In genomic region chr2:30271300-30271699, GRCh38 we compare ENCODE assay signal across 27 cellular contexts. TPM values are rescaled to one million over a fixed set of nuclear protein-coding genes. Genes with fewer than 3 reads are reported as not detected.
DNase-seq lines count a peak whose midpoint lies in the region; ATAC-seq, FAIRE-seq and TF ChIP-seq lines count a peak whose summit lies in the region.
"Had no signal": no experiment of that assay in that cellular context is flagged by ENCODE, and none has a peak within 500 bp of the region (broad histone marks: within the 10 kb centered on the region; RNA-seq: fewer than 3 reads in every experiment).

No MANE protein-coding gene starts in this region.

- H3K4me3 Mint-ChIP-seq in CD4-positive, CD25-positive, alpha-beta regulatory T cell, result no peak overlapping the region
- H3K4me3 Mint-ChIP-seq in central memory CD8-positive, alpha-beta T cell, result no peak overlapping the region
- H3K4me3 Mint-ChIP-seq: mesothelial cell of epicardium, neural progenitor cell had no signal

- no peaks in the 10 kb centered on the region for H3K27me3 Mint-ChIP-seq in CD4-positive, CD25-positive, alpha-beta regulatory T cell
- H3K27me3 Mint-ChIP-seq in central memory CD8-positive, alpha-beta T cell, result no peaks in the 10 kb centered on the region

- H4K20me1 ChIP-seq in OCI-LY3 (ENCODE audit: insufficient read depth, low read length), result no peaks in the 10 kb centered on the region

- DNase-seq in SIG-M5 treated with dmso at 0.1 percent for 504 hours (lab: John Stamatoyannopoulos, UW; ENCODE audit: unreplicated experiment), result peak; percentile 15
- DNase-seq in SIG-M5 (lab: John Stamatoyannopoulos, UW), result no peak
- no peak for DNase-seq in CD4-positive, CD25-positive, alpha-beta regulatory T cell
- DNase-seq in central memory CD8-positive, alpha-beta T cell (ENCODE audit: low spot score in 2 of 2), result no peak
- DNase-seq in upper lobe of right lung, result no peak
- no peak for DNase-seq in RCC 7860 (ENCODE audit: low spot score)
- DNase-seq: activated gamma-delta T cell; BE2C; cerebellar nuclear complex; DMS 273 treated with DMSO at 0.1 percent for 48 hours; effector CD8-positive, alpha-beta T cell; esophagus squamous epithelium; GF-D8; HCEC 1CT; left cardiac atrium; NCI-H187 treated with DMSO at 0.1 percent for 48 hours; NCI-H2227 treated with DMSO at 0.1 percent for 48 hours; psoas muscle; stimulated activated CD4-positive, alpha-beta T cell treated with anti-CD3 and anti-CD28 coated beads, Interleukin-2, amount 100 ng/mL, for 48 hours had no signal

- peaks cover 22% of the 10 kb centered on the region for H3K4me1 ChIP-seq in CD4-positive, CD25-positive, alpha-beta regulatory T cell (ENCODE audit: control insufficient read depth, insufficient read depth, low read length, poor library complexity, severe bottlenecking)
- peaks cover 27% of the 10 kb centered on the region for H3K4me1 ChIP-seq in OCI-LY3 (ENCODE audit: low read length)
- peaks cover 36% of the 10 kb centered on the region for H3K4me1 ChIP-seq in upper lobe of right lung
- H3K4me1 ChIP-seq: BE2C, neural progenitor cell, psoas muscle had no signal

- H3K4me1 Mint-ChIP-seq in CD4-positive, CD25-positive, alpha-beta regulatory T cell, result peaks cover 17 to 57% (median 33%) of the 10 kb centered on the region in 4 donors
- peaks cover 22% of the 10 kb centered on the region for H3K4me1 Mint-ChIP-seq in central memory CD8-positive, alpha-beta T cell

- no peak overlapping the region for H3K4me3 ChIP-seq in CD4-positive, CD25-positive, alpha-beta regulatory T cell (ENCODE audit: low read depth, low read length)
- H3K4me3 ChIP-seq in OCI-LY3 (ENCODE audit: low read length) (no peak overlapping the region), upper lobe of right lung (no peak overlapping the region)
- H3K4me3 ChIP-seq: ascending aorta, esophagus squamous epithelium, neural progenitor cell, psoas muscle, skin epidermis had no signal

- no peaks in the 10 kb centered on the region for H3K9me3 Mint-ChIP-seq in CD4-positive, CD25-positive, alpha-beta regulatory T cell
- no peaks in the 10 kb centered on the region for H3K9me3 Mint-ChIP-seq in central memory CD8-positive, alpha-beta T cell
- H3K9me3 Mint-ChIP-seq: mesothelial cell of epicardium, neural progenitor cell had no signal

- H3K4me2 ChIP-seq in OCI-LY3 (ENCODE audit: low read length), result peak overlapping the region; percentile 7; the same call in 1 of the 2 replicates
- H3K4me2 ChIP-seq: neural progenitor cell had no signal

- no peak overlapping the region for H3K9ac ChIP-seq in OCI-LY3 (ENCODE audit: low read length)
- H3K9ac ChIP-seq: neural progenitor cell had no signal

- TF ChIP-seq CTCF in OCI-LY3 (IDR thresholded peaks at IDR 0.05; ENCODE audit: low read depth, low read length) (no peak), upper lobe of right lung (IDR thresholded peaks at IDR 0.05) (no peak)

- TF ChIP-seq POLR2A in GM18505 (IDR thresholded peaks at IDR 0.05; ENCODE audit: borderline replicate concordance, extremely low read depth, insufficient read depth, insufficient read length), result no peak

- H3K36me3 Mint-ChIP-seq in CD4-positive, CD25-positive, alpha-beta regulatory T cell, result no peaks in the 10 kb centered on the region
- peaks cover 2% of the 10 kb centered on the region for H3K36me3 Mint-ChIP-seq in central memory CD8-positive, alpha-beta T cell (ENCODE audit: insufficient read depth)
- H3K36me3 Mint-ChIP-seq: mesothelial cell of epicardium, neural progenitor cell had no signal

- no peaks in the 10 kb centered on the region for H3K79me2 ChIP-seq in OCI-LY3 (ENCODE audit: low read length)

- intact Hi-C loops in upper lobe of right lung (cut with DNase I), result no loop called here

- FAIRE-seq in RCC 7860 (lab: Jason Lieb, UNC), result no peak

- peak overlapping the region; percentile 27 to 93 (median 72) for H3K27ac Mint-ChIP-seq in CD4-positive, CD25-positive, alpha-beta regulatory T cell
- peak overlapping the region; percentile 19 for H3K27ac Mint-ChIP-seq in central memory CD8-positive, alpha-beta T cell (ENCODE audit: low read depth)
- H3K27ac Mint-ChIP-seq: mesothelial cell of epicardium, neural progenitor cell had no signal

- H3K27ac ChIP-seq in CD4-positive, CD25-positive, alpha-beta regulatory T cell (ENCODE audit: insufficient read depth, low read length, poor library complexity, severe bottlenecking), result no peak overlapping the region
- H3K27ac ChIP-seq in OCI-LY3 (ENCODE audit: low read length) (no peak overlapping the region), upper lobe of right lung (no peak overlapping the region)
- H3K27ac ChIP-seq: 22Rv1, ascending aorta, esophagus squamous epithelium, neural progenitor cell, psoas muscle, RWPE1, skin epidermis had no signal

- no peak for ATAC-seq in CD4-positive, CD25-positive, alpha-beta regulatory T cell (ENCODE audit: low read depth in 2 of 2)
- ATAC-seq in central memory CD8-positive, alpha-beta T cell (replicated peaks; ENCODE audit: extremely low read depth, poor library complexity, severe bottlenecking), result no peak
- no peak for ATAC-seq in upper lobe of right lung
- no peak for ATAC-seq in GM18505 (IDR thresholded peaks at IDR 0.05; ENCODE audit: unreplicated experiment)
- ATAC-seq: left cardiac atrium, psoas muscle had no signal

- no peaks in the 10 kb centered on the region for H3K27me3 ChIP-seq in CD4-positive, CD25-positive, alpha-beta regulatory T cell (ENCODE audit: control insufficient read depth, insufficient read depth, low read length)
- H3K27me3 ChIP-seq in OCI-LY3 (ENCODE audit: low read depth, low read length) (peaks cover 19% of the 10 kb centered on the region), upper lobe of right lung (no peaks in the 10 kb centered on the region)
- H3K27me3 ChIP-seq: ascending aorta, BE2C, esophagus squamous epithelium, neural progenitor cell had no signal

- H2AFZ ChIP-seq in OCI-LY3 (ENCODE audit: low read depth, low read length), result no peak overlapping the region
- H2AFZ ChIP-seq: neural progenitor cell had no signal

- no peaks in the 10 kb centered on the region for H3K36me3 ChIP-seq in CD4-positive, CD25-positive, alpha-beta regulatory T cell (ENCODE audit: control insufficient read depth, insufficient read depth, low read length)
- H3K36me3 ChIP-seq in OCI-LY3 (replicated peaks; ENCODE audit: low read depth, low read length), result no peaks in the 10 kb centered on the region
- H3K36me3 ChIP-seq in upper lobe of right lung, result no peaks in the 10 kb centered on the region
- H3K36me3 ChIP-seq: ascending aorta, BE2C, esophagus squamous epithelium, neural progenitor cell had no signal

- H3K9me3 ChIP-seq in CD4-positive, CD25-positive, alpha-beta regulatory T cell (ENCODE audit: control insufficient read depth in 2 of 2, low read length in 2 of 2), result no peaks in the 10 kb centered on the region
- no peaks in the 10 kb centered on the region for H3K9me3 ChIP-seq in OCI-LY3 (ENCODE audit: insufficient read depth, low read length)
- no peaks in the 10 kb centered on the region for H3K9me3 ChIP-seq in upper lobe of right lung
- H3K9me3 ChIP-seq: ascending aorta, BE2C, esophagus squamous epithelium, psoas muscle had no signal

RNA-seq across cellular contexts. Expression of gene LBH, which starts 40.0 kb away (rescaled TPM):
- 215 TPM for total RNA-seq in CD4-positive, CD25-positive, alpha-beta regulatory T cell
- polyA plus RNA-seq in CD4-positive, CD25-positive, alpha-beta regulatory T cell, result 100 to 1,000 TPM; 225 to 299 (median 250) TPM
- 272 TPM for total RNA-seq in upper lobe of right lung
